8 cellular contexts compared by ENCODE assay signal in genomic region chr1:26787706-26788514, GRCh38. TPM values are rescaled to one million over a fixed set of nuclear protein-coding genes. Genes with fewer than 3 reads are reported as not detected.
A peak's percentile ranks its signal among the peaks of the same experiment; 100 is the strongest.
DNase-seq lines count a peak whose midpoint lies in the region; ATAC-seq and TF ChIP-seq lines count a peak whose summit lies in the region.

Gene PIGV (plus strand): TSS chr1:26787950. CDS start chr1:26790816, 2,866 bp downstream.

- POLR2A ChIA-PET in HEK293 (lab: Yijun Ruan, JAX) (interaction anchor here (0.8 to 3.8 kb wide), 12 partner anchors 12 to 288 kb away, joined by 3 to 56 read pairs (median 4); partner anchors contain the start of genes ARID1A and ZDHHC18), SK-N-SH (lab: Yijun Ruan, JAX) (interaction anchor here (0.6 to 2.5 kb wide), 15 partner anchors 9 to 299 kb away, joined by 3 to 44 read pairs (median 4); partner anchors contain the start of gene ARID1A)

- H3K9me3 ChIP-seq in HEK293 (ENCODE audit: control insufficient read depth, insufficient read depth, low read depth, low read length) (no peaks in the 10 kb centered on the region), SK-N-SH (no peaks in the 10 kb centered on the region), thoracic aorta (no peaks in the 10 kb centered on the region)

- no peaks in the 10 kb centered on the region for H3K9me3 Mint-ChIP-seq in activated naive CD4-positive, alpha-beta T cell treated with anti-CD3 and anti-CD28 coated beads, Interleukin-2, amount 10 ng/mL, durations not matched to agents 7 days and 5 days
- H3K9me3 Mint-ChIP-seq in osteocyte (ENCODE audit: unreplicated experiment): no peaks in the 10 kb centered on the region

- no peaks in the 10 kb centered on the region for H4K20me1 ChIP-seq in SK-N-SH (ENCODE audit: insufficient read depth)

- H3K79me2 ChIP-seq in SK-N-SH (ENCODE audit: insufficient read depth): peaks cover 7% of the 10 kb centered on the region; the same call in 1 of the 2 replicates

- CTCF ChIA-PET in HEK293 (lab: Yijun Ruan, JAX): interaction anchor here (0.7 to 6.8 kb wide), 19 partner anchors 11 to 236 kb away, joined by 3 to 281 read pairs (median 8); partner anchors contain the start of gene ARID1A
- CTCF ChIA-PET in SK-N-SH (lab: Yijun Ruan, JAX): interaction anchor here (0.6 to 6.2 kb wide), 33 partner anchors 10 to 288 kb away, joined by 3 to 311 read pairs (median 6); partner anchors contain the start of gene RPS6KA1
- CTCF ChIA-PET in activated naive CD4-positive, alpha-beta T cell treated with anti-CD3 and anti-CD28 coated beads, Interleukin-2, amount 10 ng/mL, durations not matched to agents 7 days and 5 days (lab: Charles Lee): interaction anchor here (0.7 to 5.8 kb wide), 19 partner anchors 9 to 287 kb away, joined by 3 to 211 read pairs (median 8); no protein-coding TSS in a partner anchor

- peak within 1 kb of the TSS; percentile 85 for H2AFZ ChIP-seq in SK-N-SH (ENCODE audit: low read depth)

- H3K4me3 Mint-ChIP-seq in activated naive CD4-positive, alpha-beta T cell treated with anti-CD3 and anti-CD28 coated beads, Interleukin-2, amount 10 ng/mL, durations not matched to agents 7 days and 5 days: peak within 1 kb of the TSS; percentile 78
- H3K4me3 Mint-ChIP-seq in osteocyte (ENCODE audit: unreplicated experiment): peak within 1 kb of the TSS; percentile 95

- H3K4me3 ChIP-seq in HEK293 (ENCODE audit: low read depth, low read length) (peak within 1 kb of the TSS; percentile 75), SK-N-SH (ENCODE audit: low read depth in 2 of 2, low read length in 1 of 2) (peak within 1 kb of the TSS; percentile 71 to 88), thoracic aorta (peak within 1 kb of the TSS; percentile 85)

- 5% methylated on average over 16 of the region's 63 CpGs for WGBS in SK-N-SH (ENCODE audit: low lambda C conversion rate)

- ATAC-seq in thoracic aorta (ENCODE audit: insufficient number of reproducible peaks, low FRiP score, low read depth): peak; percentile 72

- peaks cover 4% of the 10 kb centered on the region for H3K27me3 Mint-ChIP-seq in activated naive CD4-positive, alpha-beta T cell treated with anti-CD3 and anti-CD28 coated beads, Interleukin-2, amount 10 ng/mL, durations not matched to agents 7 days and 5 days
- no peaks in the 10 kb centered on the region for H3K27me3 Mint-ChIP-seq in osteocyte (ENCODE audit: unreplicated experiment)

- H3K36me3 ChIP-seq in HEK293 (ENCODE audit: control insufficient read depth in 2 of 2, insufficient read depth in 1 of 2, low read length in 2 of 2) (peaks cover 0 to 13% of the 10 kb centered on the region in 2 experiments; a peak in 1 of 3 replicates), SK-N-SH (replicated peaks in 1 of 2; ENCODE audit: control insufficient read depth in 1 of 2, insufficient read depth in 2 of 2, low read length in 1 of 2) (peaks cover 0 to 20% of the 10 kb centered on the region in 2 experiments), thoracic aorta (no peaks in the 10 kb centered on the region)

- H3K36me3 Mint-ChIP-seq in activated naive CD4-positive, alpha-beta T cell treated with anti-CD3 and anti-CD28 coated beads, Interleukin-2, amount 10 ng/mL, durations not matched to agents 7 days and 5 days: peaks cover 25% of the 10 kb centered on the region
- H3K36me3 Mint-ChIP-seq in osteocyte (ENCODE audit: unreplicated experiment): peaks cover 7% of the 10 kb centered on the region

- H3F3A ChIP-seq in SK-N-SH (replicated peaks; ENCODE audit: insufficient read depth): peaks cover 34% of the 10 kb centered on the region

- TF ChIP-seq CTCF in HEK293 (tag by site-specific recombination; IDR thresholded peaks at IDR 0.05): 0 out of 2 replicates have a peak, but pooled peaks have one; percentile 9
- no peak for TF ChIP-seq CTCF in SK-N-SH (IDR thresholded peaks at IDR 0.05)
- no peak for TF ChIP-seq CTCF in osteocyte (IDR thresholded peaks at IDR 0.05)
- peak; percentile 36 for TF ChIP-seq CTCF in thoracic aorta (IDR thresholded peaks at IDR 0.05)

- peak within 1 kb of the TSS; percentile 91 for H3K9ac ChIP-seq in SK-N-SH

- TF ChIP-seq EP300 in SK-N-SH (IDR thresholded peaks at IDR 0.05; ENCODE audit: borderline replicate concordance in 1 of 2, low read depth in 1 of 2, low read length in 1 of 2): no peak

- peaks cover 76% of the 10 kb centered on the region for H3K4me1 Mint-ChIP-seq in activated naive CD4-positive, alpha-beta T cell treated with anti-CD3 and anti-CD28 coated beads, Interleukin-2, amount 10 ng/mL, durations not matched to agents 7 days and 5 days
- H3K4me1 Mint-ChIP-seq in osteocyte (ENCODE audit: unreplicated experiment): peaks cover 67% of the 10 kb centered on the region

- DNase-seq in GM04504 (ENCODE audit: low read depth): peak; percentile 77
- peak; percentile 89 for DNase-seq in NAMALWA (ENCODE audit: low spot score)
- DNase-seq in SK-N-SH: peak; percentile 97
- DNase-seq in activated naive CD4-positive, alpha-beta T cell treated with anti-CD3 and anti-CD28 coated beads, Interleukin-2, amount 10 ng/mL, durations not matched to agents 7 days and 5 days: peak; percentile 89
- peak; percentile 84 for DNase-seq in glomerular visceral epithelial cell (ENCODE audit: extremely low spot score)
- peak; percentile 98 for DNase-seq in osteocyte (ENCODE audit: extremely low spot score, unreplicated experiment)
- peak; percentile 42 for DNase-seq in thoracic aorta (ENCODE audit: low spot score)

- H3K27me3 ChIP-seq in SK-N-SH (ENCODE audit: insufficient read depth) (no peaks in the 10 kb centered on the region), thoracic aorta (replicated peaks; ENCODE audit: insufficient read depth) (no peaks in the 10 kb centered on the region)

- H3K9me2 ChIP-seq in SK-N-SH: no peaks in the 10 kb centered on the region

- peaks cover 14% of the 10 kb centered on the region for H3K4me1 ChIP-seq in HEK293 (ENCODE audit: control insufficient read depth, insufficient read depth, low read length)
- H3K4me1 ChIP-seq in SK-N-SH (ENCODE audit: control insufficient read depth in 1 of 2, insufficient read depth in 2 of 2, low read depth in 1 of 2, low read length in 1 of 2): peaks cover 29 to 34% of the 10 kb centered on the region in 2 experiments
- H3K4me1 ChIP-seq in thoracic aorta (ENCODE audit: control insufficient read depth in 1 of 2, low read depth in 2 of 2): peaks cover 29 to 39% of the 10 kb centered on the region in 2 donors

- peak within 1 kb of the TSS; percentile 100 for H3K27ac Mint-ChIP-seq in activated naive CD4-positive, alpha-beta T cell treated with anti-CD3 and anti-CD28 coated beads, Interleukin-2, amount 10 ng/mL, durations not matched to agents 7 days and 5 days
- H3K27ac Mint-ChIP-seq in osteocyte (ENCODE audit: unreplicated experiment): peak within 1 kb of the TSS; percentile 100

- H3K27ac ChIP-seq in HEK293 (ENCODE audit: extremely low read depth, low read depth, low read length) (peak within 1 kb of the TSS; percentile 90), SK-N-SH (ENCODE audit: low read depth in 2 of 2, low read length in 1 of 2) (peak within 1 kb of the TSS; percentile 98 to 99), thoracic aorta (peak within 1 kb of the TSS; percentile 99 to 100)

- H3K4me2 ChIP-seq in SK-N-SH: peak within 1 kb of the TSS; percentile 96

- TF ChIP-seq RAD21 in SK-N-SH (IDR thresholded peaks at IDR 0.05; ENCODE audit: low read length): no peak

TF ChIP-seq in HEK293, 187 proteins besides CTCF, POLR2A, EP300 and RAD21 (continues in another document):
- TF ChIP-seq ZNF560 (tag by site-specific recombination; IDR thresholded peaks at IDR 0.05; ENCODE audit: borderline replicate concordance): no peak
- TF ChIP-seq ZBTB17 (tag by site-specific recombination; IDR thresholded peaks at IDR 0.05): peak; percentile 88
- TF ChIP-seq ZNF561 (tag by site-specific recombination; IDR thresholded peaks at IDR 0.05; ENCODE audit: borderline replicate concordance): peak; percentile 39
- TF ChIP-seq ZFP69B (tag by site-specific recombination; IDR thresholded peaks at IDR 0.05): 0 out of 2 replicates have a peak, but pooled peaks have one; percentile 13
- peak; percentile 57; the same call in 1 of the 2 replicates for TF ChIP-seq ZNF394 (tag by site-specific recombination; IDR thresholded peaks at IDR 0.05; ENCODE audit: borderline replicate concordance)
- TF ChIP-seq YY1 (tag by site-specific recombination; IDR thresholded peaks at IDR 0.05): peak; percentile 91

TF ChIP-seq in SK-N-SH, 30 proteins besides CTCF, POLR2A, EP300 and RAD21 (continues in another document):
- no peak for TF ChIP-seq TEAD4 (IDR thresholded peaks at IDR 0.05; ENCODE audit: borderline replicate concordance, insufficient read depth)
- no peak for TF ChIP-seq FOSL2 (IDR thresholded peaks at IDR 0.05; ENCODE audit: borderline replicate concordance, low read depth)
- TF ChIP-seq, protein P1, sequence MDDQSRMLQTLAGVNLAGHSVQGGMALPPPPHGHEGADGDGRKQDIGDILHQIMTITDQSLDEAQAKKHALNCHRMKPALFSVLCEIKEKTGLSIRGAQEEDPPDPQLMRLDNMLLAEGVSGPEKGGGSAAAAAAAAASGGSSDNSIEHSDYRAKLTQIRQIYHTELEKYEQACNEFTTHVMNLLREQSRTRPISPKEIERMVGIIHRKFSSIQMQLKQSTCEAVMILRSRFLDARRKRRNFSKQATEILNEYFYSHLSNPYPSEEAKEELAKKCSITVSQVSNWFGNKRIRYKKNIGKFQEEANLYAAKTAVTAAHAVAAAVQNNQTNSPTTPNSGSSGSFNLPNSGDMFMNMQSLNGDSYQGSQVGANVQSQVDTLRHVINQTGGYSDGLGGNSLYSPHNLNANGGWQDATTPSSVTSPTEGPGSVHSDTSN (IDR thresholded peaks at IDR 0.05): no peak
- TF ChIP-seq, protein P2, sequence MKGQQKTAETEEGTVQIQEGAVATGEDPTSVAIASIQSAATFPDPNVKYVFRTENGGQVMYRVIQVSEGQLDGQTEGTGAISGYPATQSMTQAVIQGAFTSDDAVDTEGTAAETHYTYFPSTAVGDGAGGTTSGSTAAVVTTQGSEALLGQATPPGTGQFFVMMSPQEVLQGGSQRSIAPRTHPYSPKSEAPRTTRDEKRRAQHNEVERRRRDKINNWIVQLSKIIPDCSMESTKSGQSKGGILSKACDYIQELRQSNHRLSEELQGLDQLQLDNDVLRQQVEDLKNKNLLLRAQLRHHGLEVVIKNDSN (IDR thresholded peaks at IDR 0.05; ENCODE audit: borderline replicate concordance, low read depth): no peak
- peak; percentile 89 for TF ChIP-seq NRF1 (IDR thresholded peaks at IDR 0.05; ENCODE audit: low read depth, low read length)
- TF ChIP-seq MXI1 (IDR thresholded peaks at IDR 0.05; ENCODE audit: low read depth, low read length): peak; percentile 58; the same call in 1 of the 2 replicates
- TF ChIP-seq GATA2 (CRISPR knock-in tag; IDR thresholded peaks at IDR 0.05): peak; percentile 34; the same call in 1 of the 2 replicates

RNA-seq across cellular contexts. Expression of gene PIGV, which starts in this region (rescaled TPM):
- 16.5 and 26.4 TPM in 2 replicates for polyA plus RNA-seq in SK-N-SH (2012; rRNA removed)
- polyA plus RNA-seq in SK-N-SH (2012; cell fraction: cytosol; rRNA removed): 14.6 and 18.7 TPM in 2 replicates
- polyA plus RNA-seq in SK-N-SH (2012; cell fraction: nucleus; rRNA removed): 15.9 and 31.9 TPM in 2 replicates
- 14.2 TPM in 2 replicates for total RNA-seq in osteocyte
- total RNA-seq in thoracic aorta: 10 to 100 TPM; 13.5 to 22.9 TPM

Comparison
In these comparisons a context has a peak if more than half of its experiments do, and no peak if none do; other contexts are left out.
1. Peak in every context shown above with its lines: DNase-seq, ATAC-seq, H3K4me3 ChIP-seq and H3K27ac ChIP-seq.
2. DNase-seq: peak in every context shown above with its lines; median percentile 98 in osteocyte; 97 in SK-N-SH; 89 in NAMALWA; 89 in activated naive CD4-positive, alpha-beta T cell treated with anti-CD3 and anti-CD28 coated beads, Interleukin-2, amount 10 ng/mL, durations not matched to agents 7 days and 5 days; 84 in glomerular visceral epithelial cell; 77 in GM04504; 42 in thoracic aorta.
3. CTCF ChIP-seq: peak in HEK293 (single experiment) and thoracic aorta (single experiment); none in SK-N-SH (single experiment) and osteocyte (single experiment).